Comparison of ENCODE assay signal across 27 cellular contexts in genomic region chr9:136212345-136212950, GRCh38. TPM values are rescaled to one million over a fixed set of nuclear protein-coding genes. Genes with fewer than 3 reads are reported as not detected.
"Had no signal": no experiment of that assay in that cellular context is flagged by ENCODE, and none has a peak within 500 bp of the region (broad histone marks: within the 10 kb centered on the region; RNA-seq: fewer than 3 reads in every experiment).

No MANE protein-coding gene starts in this region.

- H3K27ac Mint-ChIP-seq: naive thymus-derived CD4-positive, alpha-beta T cell; nephron progenitor cell had no signal

- H3K27ac ChIP-seq: heart left ventricle, neutrophil, psoas muscle, sigmoid colon, skin epidermis had no signal

- H3K4me3 ChIP-seq: heart left ventricle, psoas muscle, sigmoid colon, skin epidermis had no signal

- H3K27me3 Mint-ChIP-seq: naive thymus-derived CD4-positive, alpha-beta T cell had no signal

- H3K9me3 ChIP-seq: neutrophil, psoas muscle, sigmoid colon had no signal

- H3K4me1 Mint-ChIP-seq: naive thymus-derived CD4-positive, alpha-beta T cell had no signal

- ATAC-seq: esophagus mucosa; heart left ventricle; left colon; left ventricle myocardium superior; naive thymus-derived CD4-positive, alpha-beta T cell; psoas muscle had no signal

- H3K27me3 ChIP-seq: heart left ventricle, neutrophil, sigmoid colon had no signal

- H3K4me1 ChIP-seq: heart left ventricle, psoas muscle, sigmoid colon had no signal

- DNase-seq: effector memory CD4-positive, alpha-beta T cell; heart left ventricle; hippocampal formation; left colon; left ventricle myocardium superior; naive thymus-derived CD4-positive, alpha-beta T cell; nephron progenitor cell; psoas muscle; retina; sigmoid colon; stimulated activated CD4-positive, alpha-beta T cell treated with anti-CD3 and anti-CD28 coated beads, Interleukin-2, amount 100 ng/mL, for 24 hours; stimulated activated CD4-positive, alpha-beta T cell treated with anti-CD3 and anti-CD28 coated beads, Interleukin-4, amount 100 ng/mL, for 4 hours; stimulated activated naive CD4-positive, alpha-beta T cell treated with Interleukin-2 at 50 U/mL for 16 hours; trophoblast cell had no signal

- FAIRE-seq: endometrium, frontal cortex had no signal

- H3K4me3 Mint-ChIP-seq: naive thymus-derived CD4-positive, alpha-beta T cell; nephron progenitor cell had no signal

RNA-seq across cellular contexts. Expression of gene LHX3, which starts 7.5 kb away (rescaled TPM):
- total RNA-seq: fibroblast of lung, frontal cortex, glomerular endothelial cell, heart left ventricle, kidney epithelial cell, left colon, left ventricle myocardium superior, lung microvascular endothelial cell, mesenteric fat pad, mononuclear cell, osteoblast, psoas muscle, sigmoid colon, urinary bladder had no signal
- polyA plus RNA-seq: fibroblast of lung; heart left ventricle; naive thymus-derived CD4-positive, alpha-beta T cell; psoas muscle; sigmoid colon; urinary bladder had no signal
